ENCODE assay signal across 10 cellular contexts in the genomic region with DNA sequence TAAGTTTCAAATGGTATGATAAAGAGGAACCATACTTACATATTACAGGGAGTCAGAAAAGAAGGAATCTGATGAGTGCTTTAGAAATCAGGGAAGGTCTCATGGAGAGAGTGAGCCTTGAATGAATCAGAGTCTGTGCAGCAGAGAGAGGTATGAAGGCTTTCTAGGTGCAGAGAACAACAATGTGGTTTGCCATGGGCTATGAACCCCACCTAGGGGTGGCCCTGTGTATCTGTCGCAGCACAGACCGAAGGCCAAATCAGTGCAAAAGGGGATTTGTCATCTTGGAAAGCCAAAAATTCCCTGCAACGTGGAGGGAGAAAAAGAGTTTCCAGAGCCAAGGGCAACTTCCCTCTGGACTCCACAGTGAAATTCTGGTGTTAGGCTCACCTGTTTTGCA. TPM values are rescaled to one million over a fixed set of nuclear protein-coding genes. Genes with fewer than 3 reads are reported as not detected.
DNase-seq lines count a peak whose midpoint lies in the region.
"Had no signal": no experiment of that assay in that cellular context is flagged by ENCODE, and none has a peak within 500 bp of the region (broad histone marks: within the 10 kb centered on the region; RNA-seq: fewer than 3 reads in every experiment).

No MANE protein-coding gene starts in this region.

- WGBS in mesendoderm (ENCODE audit: extremely low coverage, insufficient coverage, low lambda C conversion rate): no CpG with 5 or more reads among the region's 3 CpGs

- H3K9ac ChIP-seq in mesendoderm (ENCODE audit: low read length): no peak overlapping the region

- no peak overlapping the region for H3K4ac ChIP-seq in mesendoderm (ENCODE audit: low read depth, low read length)

- peaks cover 13% of the 10 kb centered on the region for H3K4me1 ChIP-seq in mesendoderm (ENCODE audit: control insufficient read depth, low read depth, low read length)

- no peaks in the 10 kb centered on the region for H3K79me1 ChIP-seq in mesendoderm (ENCODE audit: low read length)

- no peak overlapping the region for H3K18ac ChIP-seq in mesendoderm (ENCODE audit: low read length)

- H2BK120ac ChIP-seq in mesendoderm (ENCODE audit: low read depth, low read length): no peak overlapping the region

- H3K79me2 ChIP-seq in mesendoderm (ENCODE audit: control insufficient read depth, insufficient read depth, low read length): no peaks in the 10 kb centered on the region

- H3K56ac ChIP-seq in mesendoderm (ENCODE audit: low read length): no peak overlapping the region

- no peak overlapping the region for H2AK5ac ChIP-seq in mesendoderm (ENCODE audit: low read length)

- H3K27me3 ChIP-seq in mesendoderm (ENCODE audit: insufficient read depth, low read length, poor library complexity): no peaks in the 10 kb centered on the region

- no peaks in the 10 kb centered on the region for H3K36me3 ChIP-seq in mesendoderm (ENCODE audit: control insufficient read depth, insufficient read depth, low read length)

- no peak overlapping the region for H3K4me3 ChIP-seq in mesendoderm (ENCODE audit: low read length)

- H4K5ac ChIP-seq in mesendoderm (ENCODE audit: low read length): no peak overlapping the region

- no peak overlapping the region for H3K23ac ChIP-seq in mesendoderm (ENCODE audit: low read length)

- no peak overlapping the region for H2BK5ac ChIP-seq in mesendoderm (ENCODE audit: low read length)

- H3K4me2 ChIP-seq in mesendoderm (ENCODE audit: low read length): no peak overlapping the region

- no peak overlapping the region for H2BK15ac ChIP-seq in mesendoderm (replicated peaks; ENCODE audit: low read depth)

- no peak overlapping the region for H4K8ac ChIP-seq in mesendoderm (ENCODE audit: low read depth, low read length)

- DNase-seq in DMS 273 (lab: John Stamatoyannopoulos, UW; ENCODE audit: unreplicated experiment): peak; percentile 24
- no peak for DNase-seq in DMS 273 treated with DMSO at 0.1 percent for 48 hours (lab: John Stamatoyannopoulos, UW)
- DNase-seq in HuH-7 (ENCODE audit: low spot score): peak; percentile 12
- peak; percentile 3 for DNase-seq in SK-N-DZ (ENCODE audit: low spot score)
- peak; percentile 74 for DNase-seq in mesendoderm
- no peak for DNase-seq in amniotic stem cell (lab: John Stamatoyannopoulos, UW)
- no peak for DNase-seq in activated CD4-positive, alpha-beta T cell treated with anti-CD3 and anti-CD28 coated beads, Interleukin-2, amount 50 U/mL, for 48 hours
- no peak for DNase-seq in stimulated activated CD4-positive, alpha-beta T cell treated with anti-CD3 and anti-CD28 coated beads, Interleukin-4, amount 100 ng/mL, for 24 hours
- DNase-seq: 8988T; activated naive CD8-positive, alpha-beta T cell treated with anti-CD3 and anti-CD28 coated beads, Interleukin-2, amount 10 ng/mL, durations not matched to agents 7 days and 5 days had no signal

- no peak overlapping the region for H3K27ac ChIP-seq in mesendoderm (ENCODE audit: low read depth, low read length)

RNA-seq across cellular contexts. Expression of gene PAPPA2, which starts 3.5 kb away (rescaled TPM):
- polyA plus RNA-seq in SK-N-DZ (2014; cell fraction: cytosol; rRNA removed): 0.02 and 0.08 TPM in 2 replicates
- polyA plus RNA-seq in SK-N-DZ (2014; cell fraction: nucleus; rRNA removed): 0.02 TPM in 1 of 2 replicates, not detected in the other
- 0.49 TPM for polyA plus RNA-seq in mesendoderm (2013, experiment 1 of 2)
- polyA plus RNA-seq in mesendoderm (2013, experiment 2 of 2): 0.59 TPM

Comparison
In these comparisons a context has a peak if more than half of its experiments do, and no peak if none do; other contexts are left out.
1. DNase-seq: peak in DMS 273 (single experiment), HuH-7 (single experiment), SK-N-DZ (single experiment) and mesendoderm (single experiment); none in DMS 273 treated with DMSO at 0.1 percent for 48 hours (single experiment), amniotic stem cell (single experiment), activated CD4-positive, alpha-beta T cell treated with anti-CD3 and anti-CD28 coated beads, Interleukin-2, amount 50 U/mL, for 48 hours (0 of 2) and stimulated activated CD4-positive, alpha-beta T cell treated with anti-CD3 and anti-CD28 coated beads, Interleukin-4, amount 100 ng/mL, for 24 hours (single experiment).